Comparison of ENCODE assay signal across 19 cellular contexts in the genomic region with DNA sequence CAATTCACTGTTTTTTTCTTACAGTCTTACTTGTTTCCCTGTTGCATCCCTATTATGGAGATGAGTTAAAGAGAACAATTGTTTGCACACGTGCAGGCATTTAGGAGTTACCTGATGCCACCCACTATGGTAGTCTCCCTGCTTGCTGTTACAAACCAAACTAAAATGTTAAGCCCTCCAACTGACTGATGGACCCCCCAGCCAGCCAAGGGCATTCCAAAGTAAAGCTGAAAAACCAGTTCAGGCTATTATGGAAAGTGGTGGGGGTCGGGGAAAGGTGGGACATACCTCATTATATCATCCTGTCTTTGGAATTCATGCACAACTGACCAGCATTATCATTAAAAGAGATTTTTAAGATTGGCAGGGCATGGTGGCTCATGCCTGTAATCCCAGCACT.
"Had no signal": no experiment of that assay in that cellular context is flagged by ENCODE, and none has a peak within 500 bp of the region (broad histone marks: within the 10 kb centered on the region; RNA-seq: fewer than 3 reads in every experiment).

No MANE protein-coding gene starts in this region.

- H3K4me3 ChIP-seq: lung, psoas muscle, right lobe of liver, tibial artery, upper lobe of left lung, uterus had no signal

- H3K4me3 Mint-ChIP-seq: nephron; stimulated activated effector memory CD8-positive, alpha-beta T cell treated with anti-CD3 and anti-CD28 coated beads, Interleukin-12 subunit alpha, Interleukin-12 subunit beta, amount 100 ng/mL, for 72 hours; stimulated activated naive CD8-positive, alpha-beta T cell treated with anti-CD3 and anti-CD28 coated beads, Interleukin-15, Interleukin-2, amounts not matched to agents 100 ng/mL and 50 ng/mL, for 24 hours had no signal

- H3K27ac ChIP-seq: foreskin keratinocyte, psoas muscle, right lobe of liver, tibial artery, upper lobe of left lung, uterus had no signal

- ATAC-seq: foreskin keratinocyte; left colon; left ventricle myocardium superior; psoas muscle; right lobe of liver; stimulated activated effector memory CD8-positive, alpha-beta T cell treated with anti-CD3 and anti-CD28 coated beads, Interleukin-12 subunit alpha, Interleukin-12 subunit beta, amount 100 ng/mL, for 72 hours had no signal

- H3K36me3 ChIP-seq: right lobe of liver, tibial artery, upper lobe of left lung, uterus had no signal

- H3K4me1 ChIP-seq: foreskin keratinocyte, psoas muscle, right lobe of liver, tibial artery, upper lobe of left lung, uterus had no signal

- H3K27me3 ChIP-seq: foreskin keratinocyte, right lobe of liver, tibial artery, upper lobe of left lung, uterus had no signal

- DNase-seq: effector memory CD4-positive, alpha-beta T cell; foreskin keratinocyte; kidney; left colon; left ventricle myocardium superior; mesenchymal stem cell; naive B cell; psoas muscle; retina; right lobe of liver; stimulated activated CD4-positive, alpha-beta T cell treated with anti-CD3 and anti-CD28 coated beads, Interleukin-4, amount 100 ng/mL, for 1 hour; stimulated activated CD8-positive, alpha-beta memory T cell treated with anti-CD3 and anti-CD28 coated beads, Interleukin-4, amount 100 ng/mL, for 48 hours; tibial artery; upper lobe of left lung; uterus had no signal

- H3K36me3 Mint-ChIP-seq: stimulated activated effector memory CD8-positive, alpha-beta T cell treated with anti-CD3 and anti-CD28 coated beads, Interleukin-12 subunit alpha, Interleukin-12 subunit beta, amount 100 ng/mL, for 72 hours had no signal

- H3K9me3 ChIP-seq: psoas muscle, right lobe of liver, tibial artery, upper lobe of left lung, uterus had no signal

- H3K27me3 Mint-ChIP-seq: naive B cell; stimulated activated naive CD8-positive, alpha-beta T cell treated with anti-CD3 and anti-CD28 coated beads, Interleukin-15, Interleukin-2, amounts not matched to agents 100 ng/mL and 50 ng/mL, for 24 hours had no signal

- H3K27ac Mint-ChIP-seq: nephron; stimulated activated effector memory CD8-positive, alpha-beta T cell treated with anti-CD3 and anti-CD28 coated beads, Interleukin-12 subunit alpha, Interleukin-12 subunit beta, amount 100 ng/mL, for 72 hours; stimulated activated naive CD8-positive, alpha-beta T cell treated with anti-CD3 and anti-CD28 coated beads, Interleukin-15, Interleukin-2, amounts not matched to agents 100 ng/mL and 50 ng/mL, for 24 hours had no signal

- H3K4me1 Mint-ChIP-seq: nephron; stimulated activated effector memory CD8-positive, alpha-beta T cell treated with anti-CD3 and anti-CD28 coated beads, Interleukin-12 subunit alpha, Interleukin-12 subunit beta, amount 100 ng/mL, for 72 hours had no signal
